8 cellular contexts compared by ENCODE assay signal in genomic region chr6:28866342-28867077, GRCh38. TPM values are rescaled to one million over a fixed set of nuclear protein-coding genes. Genes with fewer than 3 reads are reported as not detected.
A peak's percentile ranks its signal among the peaks of the same experiment; 100 is the strongest.
DNase-seq lines count a peak whose midpoint lies in the region; TF ChIP-seq lines count a peak whose summit lies in the region.

No MANE protein-coding gene starts in this region.

- peaks cover 7% of the 10 kb centered on the region for H3K27me3 ChIP-seq in HUES64 (ENCODE audit: insufficient read depth, low read length)
- no peaks in the 10 kb centered on the region for H3K27me3 ChIP-seq in SJCRH30
- no peaks in the 10 kb centered on the region for H3K27me3 ChIP-seq in thyroid gland

- H3K4me3 Mint-ChIP-seq in glutamatergic neuron (ENCODE audit: unreplicated experiment) = peak overlapping the region; percentile 84
- H3K4me3 Mint-ChIP-seq in osteocyte (ENCODE audit: unreplicated experiment) = peak overlapping the region; percentile 78

- H3K27ac ChIP-seq in HUES64 (ENCODE audit: low read depth, low read length) = peak overlapping the region; percentile 64; the same call in 1 of the 2 replicates
- H3K27ac ChIP-seq in SJCRH30 = peak overlapping the region; percentile 65
- peak overlapping the region; percentile 6 to 76 (median 61) for H3K27ac ChIP-seq in thyroid gland

- H3K4me1 Mint-ChIP-seq in glutamatergic neuron (ENCODE audit: low read depth, unreplicated experiment) (peaks cover 5% of the 10 kb centered on the region), osteocyte (ENCODE audit: unreplicated experiment) (peaks cover 28% of the 10 kb centered on the region)

- TF ChIP-seq CTCF in glutamatergic neuron (IDR thresholded peaks at IDR 0.05; ENCODE audit: partially characterized antibody, unreplicated experiment) (no peak), osteocyte (IDR thresholded peaks at IDR 0.05) (peak; percentile 9), thyroid gland (IDR thresholded peaks at IDR 0.05) (peak in 1 of 6 experiments; percentile 4)

- peak; percentile 66 for DNase-seq in NCI-H345 (lab: John Stamatoyannopoulos, UW)
- DNase-seq in NCI-H345 treated with DMSO at 0.1 percent for 48 hours (lab: John Stamatoyannopoulos, UW; ENCODE audit: unreplicated experiment) = no peak
- DNase-seq in SJCRH30 = peak; percentile 77 to 80
- DNase-seq in activated naive CD4-positive, alpha-beta T cell (lab: John Stamatoyannopoulos, UW) = peak; percentile 56 to 68 (median 66)
- peak; percentile 75 for DNase-seq in glutamatergic neuron
- peak; percentile 89 for DNase-seq in osteocyte (ENCODE audit: extremely low spot score, unreplicated experiment)
- DNase-seq in thyroid gland = peak; percentile 70 to 74

- peaks cover 4% of the 10 kb centered on the region; the same call in 1 of the 2 replicates for H3K4me1 ChIP-seq in HUES64 (ENCODE audit: insufficient read depth, low read length)
- 0 out of 2 replicates have a peak, but pooled peaks cover 4% of the 10 kb centered on the region for H3K4me1 ChIP-seq in SJCRH30
- H3K4me1 ChIP-seq in thyroid gland = peaks cover 5 to 10% of the 10 kb centered on the region in 2 donors

- peak overlapping the region; percentile 73 for H3K4me3 ChIP-seq in HUES64 (ENCODE audit: low read length)
- peak overlapping the region; percentile 65 for H3K4me3 ChIP-seq in SJCRH30
- H3K4me3 ChIP-seq in thyroid gland (replicated peaks in 1 of 3) = peak overlapping the region; percentile 5 to 48 (median 35)

- TF ChIP-seq POLR2A in thyroid gland (IDR thresholded peaks at IDR 0.05) = peak in 1 of 2 donors; percentile 56

- H3K9ac ChIP-seq in HUES64 (ENCODE audit: low read depth, low read length) = peak overlapping the region; percentile 63

- H3K9me3 ChIP-seq in HUES64 (ENCODE audit: insufficient read depth, low read depth, low read length) (no peaks in the 10 kb centered on the region; the same call in 1 of the 2 replicates), SJCRH30 (replicated peaks) (no peaks in the 10 kb centered on the region; the same call in 1 of the 2 replicates), thyroid gland (no peaks in the 10 kb centered on the region)

- H3K36me3 ChIP-seq in HUES64 (ENCODE audit: insufficient read depth, low read length) (no peaks in the 10 kb centered on the region), SJCRH30 (no peaks in the 10 kb centered on the region), thyroid gland (no peaks in the 10 kb centered on the region)

- peak overlapping the region; percentile 56 for H3K27ac Mint-ChIP-seq in glutamatergic neuron (ENCODE audit: unreplicated experiment)
- peak overlapping the region; percentile 7 for H3K27ac Mint-ChIP-seq in osteocyte (ENCODE audit: unreplicated experiment)

- H3K36me3 Mint-ChIP-seq in glutamatergic neuron (ENCODE audit: unreplicated experiment) (peaks cover 6% of the 10 kb centered on the region), osteocyte (ENCODE audit: unreplicated experiment) (no peaks in the 10 kb centered on the region)

- H3K9me3 Mint-ChIP-seq in glutamatergic neuron (ENCODE audit: unreplicated experiment) (peaks cover 33% of the 10 kb centered on the region), osteocyte (ENCODE audit: unreplicated experiment) (no peaks in the 10 kb centered on the region)

- H3K27me3 Mint-ChIP-seq in glutamatergic neuron (ENCODE audit: unreplicated experiment) (peaks cover 26% of the 10 kb centered on the region), osteocyte (ENCODE audit: unreplicated experiment) (no peaks in the 10 kb centered on the region)

- 1% methylated on average over 58 of the region's 58 CpGs for WGBS in HUES64
- 2 to 4% methylated on average over 13 to 26 of the region's 58 CpGs for WGBS in thyroid gland, 2 donors

- intact Hi-C loops in thyroid gland (cut with DNase I) = no loop called here

RNA-seq across cellular contexts. Expression of gene TRIM27, which starts 57.3 kb away (rescaled TPM):
- 53.2 TPM for polyA plus RNA-seq in HUES64 (2013, experiment 1 of 2)
- 44.4 TPM for polyA plus RNA-seq in HUES64 (2013, experiment 2 of 2)
- total RNA-seq in SJCRH30 (2014; rRNA removed; shearing (Covaris generic)) = 48.2 and 52.8 TPM in 2 replicates
- total RNA-seq in glutamatergic neuron (ENCODE audit: unreplicated experiment) (65.2 TPM), osteocyte (55.7 and 58.3 TPM in 2 replicates), thyroid gland (10 to 100 TPM; 57.1 to 73.2 (median 66.7) TPM)
